In the genomic region with DNA sequence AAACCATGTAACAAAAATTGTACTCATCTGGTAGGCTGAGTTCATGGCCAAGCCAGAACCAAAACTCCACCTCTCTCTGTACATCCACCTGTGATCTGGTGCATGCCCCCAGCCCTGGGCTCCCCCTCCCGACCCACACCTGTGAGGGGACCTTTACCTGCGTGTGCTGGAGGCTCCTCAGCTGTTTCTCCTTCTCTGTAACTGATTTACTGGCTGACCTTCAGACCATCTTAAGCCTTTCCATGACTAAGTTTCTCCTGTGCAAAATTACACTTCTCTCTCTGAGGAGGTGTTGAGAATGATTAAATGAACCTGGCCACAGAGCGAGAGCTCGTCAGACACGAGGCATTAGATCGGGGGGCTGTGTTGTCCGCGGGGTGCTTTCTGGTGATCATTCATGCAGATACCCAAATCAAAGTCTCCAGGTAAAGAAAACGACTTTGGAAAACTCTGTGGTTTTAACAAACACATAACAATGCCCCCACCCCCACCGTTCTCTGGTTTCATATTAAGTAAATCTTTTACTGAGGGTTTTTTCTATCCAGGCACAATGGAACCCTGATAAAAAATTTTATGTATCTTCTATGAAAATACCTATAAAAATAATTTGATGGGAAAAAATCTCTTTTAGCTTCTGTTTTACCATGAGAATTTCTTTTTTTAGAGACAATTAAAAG, we compare ENCODE assay signal across 23 cellular contexts.
DNase-seq lines count a peak whose midpoint lies in the region; ATAC-seq, FAIRE-seq and TF ChIP-seq lines count a peak whose summit lies in the region.
"Had no signal": no experiment of that assay in that cellular context is flagged by ENCODE, and none has a peak within 500 bp of the region (broad histone marks: within the 10 kb centered on the region; RNA-seq: fewer than 3 reads in every experiment).

No MANE protein-coding gene starts in this region.

- DNase-seq in RWPE2 (ENCODE audit: low spot score) (no peak), right lobe of liver (peak in 2 of 3 donors; percentile 50 to 55), DMS153 (lab: John Stamatoyannopoulos, UW) (no peak), urothelium cell line (ENCODE audit: low spot score) (no peak), NCI-H446 treated with DMSO at 0.1 percent for 48 hours (lab: John Stamatoyannopoulos, UW) (no peak), endothelial cell (ENCODE audit: low spot score) (no peak)
- DNase-seq: activated CD4-positive, CD25-positive, alpha-beta regulatory T cell; DMS79 treated with DMSO at 0.1 percent for 48 hours; head of caudate nucleus; NCI-H2029; NCI-H510A; SJCRH30; stimulated activated CD4-positive, alpha-beta T cell treated with anti-CD3 and anti-CD28 coated beads, Interleukin-15, amount 100 ng/mL, for 24 hours; stimulated activated naive CD8-positive, alpha-beta T cell treated with anti-CD3 and anti-CD28 coated beads, Interleukin-15, Interleukin-2, amounts not matched to agents 100 U/mL and 50 U/mL, for 24 hours; T-helper 2 cell; upper lobe of right lung had no signal

- WGBS in right lobe of liver (ENCODE audit: insufficient coverage, low coverage, low lambda C conversion rate, missing lambda C conversion rate), result 23% methylated on average over 10 of the region's 10 CpGs

- no peaks in the 10 kb centered on the region for H3K4me1 Mint-ChIP-seq in endothelial cell (ENCODE audit: unreplicated experiment)
- H3K4me1 Mint-ChIP-seq: IgD-negative memory B cell, mesothelial cell of epicardium had no signal

- intact Hi-C loops in right lobe of liver (cut with DNase I), result no loop called here

- H3K9me3 ChIP-seq in RWPE2 (ENCODE audit: severe bottlenecking) (no peaks in the 10 kb centered on the region), right lobe of liver (no peaks in the 10 kb centered on the region)
- H3K9me3 ChIP-seq: breast epithelium, HAP-1, SJCRH30, upper lobe of right lung had no signal

- no peaks in the 10 kb centered on the region for H3K36me3 Mint-ChIP-seq in endothelial cell (ENCODE audit: low read depth, unreplicated experiment)
- H3K36me3 Mint-ChIP-seq: IgD-negative memory B cell, mesothelial cell of epicardium, neural progenitor cell had no signal

- ATAC-seq in GM18502 (IDR thresholded peaks at IDR 0.05; ENCODE audit: poor library complexity, unreplicated experiment) (peak; percentile 44), GM21737 (IDR thresholded peaks at IDR 0.05; ENCODE audit: unreplicated experiment) (peak; percentile 46), RWPE2 (ENCODE audit: low read depth) (peak; percentile 29; the same call in 1 of the 3 replicates), right lobe of liver (peak; percentile 35 to 74 (median 42))
- ATAC-seq: stimulated activated naive CD8-positive, alpha-beta T cell treated with anti-CD3 and anti-CD28 coated beads, Interleukin-15, Interleukin-2, amounts not matched to agents 100 U/mL and 50 U/mL, for 24 hours; upper lobe of right lung had no signal

- H3K4me3 ChIP-seq in RWPE2 (ENCODE audit: severe bottlenecking) (no peak overlapping the region), right lobe of liver (peak overlapping the region in 2 of 3 donors; percentile 28 to 43)
- H3K4me3 ChIP-seq: breast epithelium, HAP-1, neural progenitor cell, SJCRH30, upper lobe of right lung had no signal

- H3K4me1 ChIP-seq in RWPE2 (ENCODE audit: insufficient read depth, poor library complexity, severe bottlenecking), result peaks cover 3% of the 10 kb centered on the region
- H3K4me1 ChIP-seq in right lobe of liver, result peaks cover 0 to 27% (median 8%) of the 10 kb centered on the region in 4 donors
- H3K4me1 ChIP-seq: breast epithelium, HAP-1, neural progenitor cell, SJCRH30, upper lobe of right lung had no signal

- H3K9me3 Mint-ChIP-seq in endothelial cell (ENCODE audit: unreplicated experiment), result no peaks in the 10 kb centered on the region
- H3K9me3 Mint-ChIP-seq: mesothelial cell of epicardium, neural progenitor cell had no signal

- TF ChIP-seq CTCF in RWPE2 (IDR thresholded peaks at IDR 0.05; ENCODE audit: poor library complexity, severe bottlenecking) (no peak), right lobe of liver (IDR thresholded peaks at IDR 0.05) (no peak), endothelial cell (IDR thresholded peaks at IDR 0.05; ENCODE audit: unreplicated experiment) (no peak)

- no peaks in the 10 kb centered on the region for H3K27me3 ChIP-seq in RWPE2 (ENCODE audit: insufficient read depth, poor library complexity, severe bottlenecking)
- no peaks in the 10 kb centered on the region for H3K27me3 ChIP-seq in right lobe of liver
- H3K27me3 ChIP-seq: breast epithelium, neural progenitor cell, SJCRH30, upper lobe of right lung had no signal

- no peak for TF ChIP-seq POLR2A in right lobe of liver (IDR thresholded peaks at IDR 0.05)

- H3K27me3 Mint-ChIP-seq in endothelial cell (ENCODE audit: unreplicated experiment), result peaks cover 1% of the 10 kb centered on the region
- H3K27me3 Mint-ChIP-seq: IgD-negative memory B cell had no signal

- H3K27ac ChIP-seq in RWPE2 (ENCODE audit: poor library complexity, severe bottlenecking) (no peak overlapping the region), right lobe of liver (peak overlapping the region; percentile 61 to 93 (median 91))
- H3K27ac ChIP-seq: breast epithelium, neural progenitor cell, SJCRH30, upper lobe of right lung had no signal

- H3K27ac Mint-ChIP-seq in endothelial cell (ENCODE audit: unreplicated experiment), result no peak overlapping the region
- H3K27ac Mint-ChIP-seq: IgD-negative memory B cell, mesothelial cell of epicardium, neural progenitor cell had no signal

- no peak overlapping the region for H3K4me3 Mint-ChIP-seq in endothelial cell (ENCODE audit: unreplicated experiment)
- H3K4me3 Mint-ChIP-seq: IgD-negative memory B cell, mesothelial cell of epicardium, neural progenitor cell had no signal

- no peak for FAIRE-seq in urothelium cell line (lab: Jason Lieb, UNC)

- H3K36me3 ChIP-seq in RWPE2 (ENCODE audit: low read depth), result no peaks in the 10 kb centered on the region
- H3K36me3 ChIP-seq in right lobe of liver, result no peaks in the 10 kb centered on the region
- H3K36me3 ChIP-seq: breast epithelium, HAP-1, neural progenitor cell, SJCRH30, upper lobe of right lung had no signal

Comparison
In these comparisons a context has a peak if more than half of its experiments do, and no peak if none do; other contexts are left out.
1. DNase-seq: peak in right lobe of liver (2 of 3); none in RWPE2 (single experiment), DMS153 (single experiment), urothelium cell line (single experiment), NCI-H446 treated with DMSO at 0.1 percent for 48 hours (single experiment) and endothelial cell (single experiment).
2. Peak in every context shown above with its lines, with median percentiles within 50 percentile points of each other: ATAC-seq.